ENCODE assay signal across 9 cellular contexts in genomic region chr2:84959045-84959493, GRCh38. TPM values are rescaled to one million over a fixed set of nuclear protein-coding genes. Genes with fewer than 3 reads are reported as not detected.
DNase-seq lines count a peak whose midpoint lies in the region; ATAC-seq, FAIRE-seq and TF ChIP-seq lines count a peak whose summit lies in the region.
"Had no signal": no experiment of that assay in that cellular context is flagged by ENCODE, and none has a peak within 500 bp of the region (broad histone marks: within the 10 kb centered on the region; RNA-seq: fewer than 3 reads in every experiment).

No MANE protein-coding gene starts in this region.

- H3K23ac ChIP-seq in trophoblast cell (ENCODE audit: low read length): no peak overlapping the region

- H3K4me3 ChIP-seq in PC-9: no peak overlapping the region; the same call in 1 of the 2 replicates
- H3K4me3 ChIP-seq in endothelial cell of umbilical vein (replicated peaks in 1 of 3; ENCODE audit: insufficient read depth in 1 of 3, low read depth in 1 of 3, low read length in 3 of 3): no peak overlapping the region
- H3K4me3 ChIP-seq in trophoblast cell (ENCODE audit: low read depth, low read length): no peak overlapping the region
- H3K4me3 ChIP-seq: Peyer's patch had no signal

- WGBS in trophoblast cell (ENCODE audit: extremely low coverage, insufficient coverage, insufficient read length): no CpG with 5 or more reads among the region's 12 CpGs

- H3K9me1 ChIP-seq in endothelial cell of umbilical vein (replicated peaks; ENCODE audit: control insufficient read depth, extremely low read depth, insufficient read depth, low read length): no peaks in the 10 kb centered on the region

- TSS peak; percentile 95 for BruUV-seq in PC-9 (replicated peaks; lab: Mats Ljungman, UMichigan)
- BruUV-seq in endothelial cell of umbilical vein (replicated peaks; lab: Mats Ljungman, UMichigan): no TSS peak

- H3K4me1 ChIP-seq in PC-9 (replicated peaks; ENCODE audit: insufficient read depth): peaks cover 49% of the 10 kb centered on the region
- peaks cover 28% of the 10 kb centered on the region for H3K4me1 ChIP-seq in endothelial cell of umbilical vein (ENCODE audit: control insufficient read depth, extremely low read depth, insufficient read depth, low read length)
- peaks cover 12 to 20% of the 10 kb centered on the region in 2 experiments for H3K4me1 ChIP-seq in trophoblast cell (ENCODE audit: control insufficient read depth in 1 of 2, insufficient read depth in 2 of 2, low read length in 2 of 2)

- POLR2A ChIA-PET in PC-9 (lab: Charles Lee; ENCODE audit: unreplicated experiment): interaction anchor here (0.7 to 1.7 kb wide), 3 partner anchors 12 to 95 kb away, joined by 6 to 30 read pairs (median 7); partner anchors contain the start of gene KCMF1
- POLR2A ChIA-PET in endothelial cell of umbilical vein (lab: Charles Lee): interaction anchor here (1.2 to 2.9 kb wide), 3 partner anchors 11 to 33 kb away, joined by 4 to 14 read pairs (median 10); partner anchors contain the start of gene KCMF1

- DNase-seq in GM03348 (ENCODE audit: low spot score) (peak; percentile 66), PC-9 (peak; percentile 24 to 75), endothelial cell of umbilical vein (ENCODE audit: low read depth, low spot score) (peak; percentile 71), trophoblast cell (peak; percentile 43 to 78), left lobe of liver (ENCODE audit: low spot score) (no peak), NCI-H146 treated with DMSO at 0.1 percent for 48 hours (lab: John Stamatoyannopoulos, UW; ENCODE audit: unreplicated experiment) (no peak), NCI-H526 treated with DMSO at 0.1 percent for 48 hours (lab: John Stamatoyannopoulos, UW) (no peak)
- DNase-seq: Peyer's patch had no signal

- dilution Hi-C loops in endothelial cell of umbilical vein (cut with MboI; ENCODE audit: extremely low pct_ligation_motif_present, low sequenced_read_pairs): no loop called here

- H4K8ac ChIP-seq in trophoblast cell (ENCODE audit: low read depth, low read length): no peak overlapping the region

- H3K27me3 ChIP-seq in PC-9 (ENCODE audit: insufficient read depth, low read depth) (no peaks in the 10 kb centered on the region), endothelial cell of umbilical vein (ENCODE audit: control insufficient read depth in 2 of 2, insufficient read depth in 2 of 2, low read length in 2 of 2) (no peaks in the 10 kb centered on the region), trophoblast cell (ENCODE audit: insufficient read depth, low read length) (no peaks in the 10 kb centered on the region)
- H3K27me3 ChIP-seq: Peyer's patch had no signal

- no peak overlapping the region for H3K18ac ChIP-seq in trophoblast cell (ENCODE audit: low read length)

- H4K20me1 ChIP-seq in PC-9 (ENCODE audit: insufficient read depth): no peaks in the 10 kb centered on the region
- H4K20me1 ChIP-seq in endothelial cell of umbilical vein (replicated peaks; ENCODE audit: control insufficient read depth, extremely low read depth, insufficient read depth, low read length): no peaks in the 10 kb centered on the region

- no peak overlapping the region for H3K4ac ChIP-seq in trophoblast cell (ENCODE audit: low read depth, low read length)

- TF ChIP-seq POLR2A in endothelial cell of umbilical vein (IDR thresholded peaks at IDR 0.05; ENCODE audit: low read depth, low read length): peak; percentile 70

- H3K9me3 ChIP-seq in PC-9 (ENCODE audit: insufficient read depth, low read depth) (no peaks in the 10 kb centered on the region), endothelial cell of umbilical vein (replicated peaks; ENCODE audit: control insufficient read depth, insufficient read depth, low read length) (no peaks in the 10 kb centered on the region), trophoblast cell (ENCODE audit: insufficient read depth, low read depth, low read length) (no peaks in the 10 kb centered on the region)
- H3K9me3 ChIP-seq: Peyer's patch had no signal

- H4K12ac ChIP-seq in trophoblast cell (ENCODE audit: low read depth, low read length): no peak overlapping the region

- TF ChIP-seq CTCF in PC-9 (conservative IDR thresholded peaks at IDR 0.05): no peak
- TF ChIP-seq CTCF in endothelial cell of umbilical vein (IDR thresholded peaks at IDR 0.05; ENCODE audit: extremely low read depth in 1 of 2, insufficient read depth in 1 of 2, low read depth in 1 of 2, low read length in 2 of 2): no peak

- H4K91ac ChIP-seq in trophoblast cell (ENCODE audit: low read depth, low read length): no peak overlapping the region

- H3K27ac ChIP-seq in PC-9 (peak overlapping the region; percentile 99), endothelial cell of umbilical vein (ENCODE audit: insufficient read depth, low read depth, low read length) (peak overlapping the region; percentile 63), trophoblast cell (ENCODE audit: low read depth, low read length) (peak overlapping the region; percentile 83)

- CTCF ChIA-PET in PC-9 (lab: Charles Lee): no interaction called here
- CTCF ChIA-PET in endothelial cell of umbilical vein (lab: Charles Lee): interaction anchor here (0.8 to 4.3 kb wide), 5 partner anchors 9 to 59 kb away, joined by 4 to 26 read pairs (median 7); partner anchors contain the start of gene KCMF1

- no peak overlapping the region for H2AK5ac ChIP-seq in trophoblast cell (ENCODE audit: low read length)

- H3K79me1 ChIP-seq in trophoblast cell (ENCODE audit: low read length): peaks cover 3% of the 10 kb centered on the region

- H3F3A ChIP-seq in PC-9 (ENCODE audit: insufficient read depth, low read depth): peaks cover 67% of the 10 kb centered on the region

- H2BK12ac ChIP-seq in trophoblast cell (ENCODE audit: low read length): peak overlapping the region; percentile 74

- H3K14ac ChIP-seq in trophoblast cell (ENCODE audit: low read length): peak overlapping the region; percentile 8

- no peak for ATAC-seq in GM21367 (IDR thresholded peaks at IDR 0.05; ENCODE audit: unreplicated experiment)
- no peak for ATAC-seq in left lobe of liver

- no peaks in the 10 kb centered on the region; the same call in 1 of the 2 replicates for H3K36me3 ChIP-seq in PC-9 (ENCODE audit: low read depth)
- no peaks in the 10 kb centered on the region for H3K36me3 ChIP-seq in endothelial cell of umbilical vein (ENCODE audit: control insufficient read depth in 2 of 2, extremely low read depth in 1 of 2, insufficient read depth in 2 of 2, low read length in 2 of 2)
- H3K36me3 ChIP-seq in trophoblast cell (ENCODE audit: control insufficient read depth in 1 of 2, insufficient read depth in 2 of 2, low read length in 2 of 2): no peaks in the 10 kb centered on the region
- H3K36me3 ChIP-seq: Peyer's patch had no signal

- H2BK5ac ChIP-seq in trophoblast cell (ENCODE audit: low read depth, low read length, poor library complexity): peak overlapping the region; percentile 66

- no peak overlapping the region for H2BK120ac ChIP-seq in trophoblast cell (ENCODE audit: insufficient read depth, low read length, poor library complexity)

- no peaks in the 10 kb centered on the region for H3K9me2 ChIP-seq in PC-9 (ENCODE audit: insufficient read depth)

- H3K79me2 ChIP-seq in PC-9 (ENCODE audit: low read depth) (peaks cover 15% of the 10 kb centered on the region), endothelial cell of umbilical vein (ENCODE audit: control insufficient read depth, insufficient read depth, low read length) (no peaks in the 10 kb centered on the region), trophoblast cell (ENCODE audit: control insufficient read depth, insufficient read depth, low read length, poor library complexity) (no peaks in the 10 kb centered on the region)

- no peak overlapping the region for H3K9ac ChIP-seq in endothelial cell of umbilical vein (replicated peaks; ENCODE audit: extremely low read depth, insufficient read depth, low read length)
- no peak overlapping the region for H3K9ac ChIP-seq in trophoblast cell (ENCODE audit: low read length)

- peak; percentile 86 for FAIRE-seq in endothelial cell of umbilical vein (lab: Jason Lieb, UNC)

- intact Hi-C loops in PC-9 (cut with micrococcal nuclease; ENCODE audit: unreplicated experiment): loop anchor here (2.0 to 5.0 kb wide), 2 partner anchors 52 to 453 kb away; partner anchors contain the start of gene CAPG
- intact Hi-C loops in endothelial cell of umbilical vein (cut with micrococcal nuclease): loop anchor here (1.0 to 2.0 kb wide), 2 partner anchors 11 to 54 kb away; partner anchors contain the start of gene TMSB10

- no peak overlapping the region for H2AFZ ChIP-seq in PC-9
- no peak overlapping the region for H2AFZ ChIP-seq in endothelial cell of umbilical vein (ENCODE audit: low read depth, low read length)
- no peak overlapping the region for H2AFZ ChIP-seq in trophoblast cell (ENCODE audit: insufficient read depth, low read length, poor library complexity)

- peak overlapping the region; percentile 54 for H3K4me2 ChIP-seq in PC-9
- peak overlapping the region; percentile 37 for H3K4me2 ChIP-seq in endothelial cell of umbilical vein (ENCODE audit: insufficient read depth, low read length)
- H3K4me2 ChIP-seq in trophoblast cell (ENCODE audit: low read length): no peak overlapping the region

TF ChIP-seq in endothelial cell of umbilical vein, 7 proteins besides CTCF, POLR2A, EP300 and RAD21 (continues in another document):
- peak; percentile 45 for TF ChIP-seq JUN (IDR thresholded peaks at IDR 0.05; ENCODE audit: borderline replicate concordance, insufficient read depth, insufficient read length, low read depth)

RNA-seq across cellular contexts. Expression of gene KCMF1, which starts 11.9 kb away (rescaled TPM):
- total RNA-seq in PC-9 (2021): 95.3 and 97.8 TPM in 2 replicates
- 75.9 and 78.4 TPM in 2 replicates for total RNA-seq in endothelial cell of umbilical vein
- 45.5 and 49.3 TPM in 2 replicates for polyA plus RNA-seq in endothelial cell of umbilical vein
- polyA plus RNA-seq in endothelial cell of umbilical vein (2011; cell fraction: cytosol; rRNA removed): 64.7 and 67.7 TPM in 2 replicates
- 47.7 and 59.6 TPM in 2 replicates for polyA plus RNA-seq in endothelial cell of umbilical vein (2011; cell fraction: nucleus; rRNA removed)
- polyA plus RNA-seq in endothelial cell of umbilical vein (2012): 68.6 and 86.9 TPM in 2 replicates
- 78.7 and 80.5 TPM in 2 replicates for polyA minus RNA-seq in endothelial cell of umbilical vein
- 45.5 TPM for polyA minus RNA-seq in endothelial cell of umbilical vein (2011; cell fraction: cytosol; rRNA and poly(A)+ RNA removed)
- 34.8 and 45.1 TPM in 2 replicates for polyA minus RNA-seq in endothelial cell of umbilical vein (2011; cell fraction: nucleus; rRNA and poly(A)+ RNA removed)
- polyA plus RNA-seq in trophoblast cell (2013): 43.3 and 44.7 TPM in 2 replicates
- 39.1 TPM for total RNA-seq in left lobe of liver

RNA-seq across cellular contexts. Expression of gene TMSB10, which starts 53.6 kb away (rescaled TPM):
- total RNA-seq in PC-9 (2021) (1,668 and 1,769 TPM in 2 replicates), endothelial cell of umbilical vein (4,007 and 4,015 TPM in 2 replicates), left lobe of liver (112 TPM)
- polyA plus RNA-seq in endothelial cell of umbilical vein: 2,259 and 2,774 TPM in 2 replicates
- polyA plus RNA-seq in endothelial cell of umbilical vein (2011; cell fraction: cytosol; rRNA removed): 4,510 and 5,534 TPM in 2 replicates
- polyA plus RNA-seq in endothelial cell of umbilical vein (2011; cell fraction: nucleus; rRNA removed): 1,715 and 2,260 TPM in 2 replicates
- polyA plus RNA-seq in endothelial cell of umbilical vein (2012): 7,506 and 8,473 TPM in 2 replicates
- 359 and 375 TPM in 2 replicates for polyA minus RNA-seq in endothelial cell of umbilical vein
- polyA minus RNA-seq in endothelial cell of umbilical vein (2011; cell fraction: cytosol; rRNA and poly(A)+ RNA removed): 486 TPM
- 61.1 and 90.1 TPM in 2 replicates for polyA minus RNA-seq in endothelial cell of umbilical vein (2011; cell fraction: nucleus; rRNA and poly(A)+ RNA removed)
- 2,539 and 2,657 TPM in 2 replicates for polyA plus RNA-seq in trophoblast cell (2013)

Comparison
In these comparisons a context has a peak if more than half of its experiments do, and no peak if none do; other contexts are left out.
1. DNase-seq: peak in GM03348 (single experiment), PC-9 (2 of 2), endothelial cell of umbilical vein (single experiment) and trophoblast cell (2 of 2); none in left lobe of liver (single experiment), NCI-H146 treated with DMSO at 0.1 percent for 48 hours (single experiment) and NCI-H526 treated with DMSO at 0.1 percent for 48 hours (single experiment).
2. RNA of gene TMSB10, which starts 53.6 kb away (total RNA-seq): 4,007 to 4,015 TPM in endothelial cell of umbilical vein and 1,668 to 1,769 TPM in PC-9; 112 TPM in left lobe of liver (single experiment); every median in the first group is over 10 times any median in the second.
3. Peak in every context shown above with its lines, with median percentiles within 50 percentile points of each other: H3K27ac ChIP-seq.